In genomic region chr10:31383810-31384588, GRCh38 we compare ENCODE assay signal across 12 cellular contexts.
DNase-seq lines count a peak whose midpoint lies in the region; ATAC-seq and TF ChIP-seq lines count a peak whose summit lies in the region.
"Had no signal": no experiment of that assay in that cellular context is flagged by ENCODE, and none has a peak within 500 bp of the region (broad histone marks: within the 10 kb centered on the region; RNA-seq: fewer than 3 reads in every experiment).

No MANE protein-coding gene starts in this region.

- no peak overlapping the region for H3K4me3 ChIP-seq in Panc1 (ENCODE audit: low read depth in 2 of 2, low read length in 2 of 2)
- no peak overlapping the region for H3K4me3 ChIP-seq in Peyer's patch

- intact Hi-C loops in Panc1 (cut with micrococcal nuclease; ENCODE audit: unreplicated experiment), result no loop called here

- H3K27me3 ChIP-seq in Panc1 (ENCODE audit: control insufficient read depth, insufficient read depth, low read length) (no peaks in the 10 kb centered on the region), Peyer's patch (no peaks in the 10 kb centered on the region)

- BruUV-seq in Panc1 (replicated peaks; lab: Mats Ljungman, UMichigan), result no TSS peak

- TF ChIP-seq CTCF in Panc1 (IDR thresholded peaks at IDR 0.05), result no peak
- no peak for TF ChIP-seq CTCF in Peyer's patch (IDR thresholded peaks at IDR 0.05)

- in situ Hi-C loops in Panc1 (cut with HindIII; ENCODE audit: low pct_unique_long_range_greater_than_20kb, low sequenced_read_pairs), result no loop called here

- H3K4me1 ChIP-seq in Panc1 (ENCODE audit: control insufficient read depth, insufficient read depth, low read length) (peaks cover 4% of the 10 kb centered on the region; the same call in 1 of the 2 replicates), Peyer's patch (no peaks in the 10 kb centered on the region)

- H3K36me3 ChIP-seq in Panc1 (ENCODE audit: control insufficient read depth, insufficient read depth, low read length) (no peaks in the 10 kb centered on the region; the same call in 1 of the 2 replicates), Peyer's patch (no peaks in the 10 kb centered on the region)

- no peak overlapping the region for H3K27ac ChIP-seq in Panc1 (ENCODE audit: low read length)
- H3K27ac ChIP-seq in Peyer's patch, result no peak overlapping the region

- ATAC-seq in GM18502 (IDR thresholded peaks at IDR 0.05; ENCODE audit: poor library complexity, unreplicated experiment) (peak; percentile 97), GM19455 (IDR thresholded peaks at IDR 0.05; ENCODE audit: unreplicated experiment) (peak; percentile 96), HG02981 (IDR thresholded peaks at IDR 0.05; ENCODE audit: unreplicated experiment) (peak; percentile 96), Panc1 (peak; percentile 21; the same call in 1 of the 2 replicates)

- CTCF ChIA-PET in Panc1 (lab: Charles Lee), result no interaction called here

- POLR2A ChIA-PET in Panc1 (lab: Charles Lee), result interaction anchor here (0.6 to 0.9 kb wide), 2 partner anchors 23 to 83 kb away, joined by 4 to 14 read pairs; no protein-coding TSS in a partner anchor

- H3K9me3 ChIP-seq in Panc1 (ENCODE audit: control insufficient read depth, insufficient read depth, low read depth, low read length) (no peaks in the 10 kb centered on the region), Peyer's patch (no peaks in the 10 kb centered on the region)

- TF ChIP-seq POLR2A in Peyer's patch (IDR thresholded peaks at IDR 0.05), result no peak

- DNase-seq in Panc1 (ENCODE audit: low read depth, low spot score), result no peak
- no peak for DNase-seq in NCI-H524 treated with DMSO at 0.1 percent for 48 hours (lab: John Stamatoyannopoulos, UW)
- no peak for DNase-seq in NCI-H1105 treated with DMSO at 0.1 percent for 48 hours (lab: John Stamatoyannopoulos, UW)
- no peak for DNase-seq in Peyer's patch
- no peak for DNase-seq in DMS79 treated with DMSO at 0.1 percent for 48 hours (lab: John Stamatoyannopoulos, UW)
- DNase-seq: activated effector memory CD4-positive, alpha-beta T cell treated with anti-CD3 and anti-CD28 coated beads, Interleukin-2, amount 50 U/mL, for 16 hours; effector CD4-positive, alpha-beta T cell; NCI-H446 treated with DMSO at 0.1 percent for 48 hours; nucleus accumbens had no signal

Comparison
In these comparisons a context has a peak if more than half of its experiments do, and no peak if none do; other contexts are left out.
1. ATAC-seq: peak in every context shown above with its lines; median percentile 97 in GM18502; 96 in GM19455; 96 in HG02981; 21 in Panc1.